28 cellular contexts compared by ENCODE assay signal in genomic region chr11:20566591-20567434, GRCh38. TPM values are rescaled to one million over a fixed set of nuclear protein-coding genes. Genes with fewer than 3 reads are reported as not detected.
"Had no signal": no experiment of that assay in that cellular context is flagged by ENCODE, and none has a peak within 500 bp of the region (broad histone marks: within the 10 kb centered on the region; RNA-seq: fewer than 3 reads in every experiment).

No MANE protein-coding gene starts in this region.

- H3K27me3 ChIP-seq: ovary, right lobe of liver, testis, upper lobe of left lung had no signal

- H3K9me3 ChIP-seq: ovary, right lobe of liver, testis, upper lobe of left lung had no signal

- FAIRE-seq: astrocyte, endothelial cell of umbilical vein had no signal

- H3K27ac ChIP-seq: cardiac muscle cell, ovary, right lobe of liver, testis, upper lobe of left lung had no signal

- H3K36me3 Mint-ChIP-seq: activated naive CD4-positive, alpha-beta T cell treated with anti-CD3 and anti-CD28 coated beads, Interleukin-2, amount 50 U/mL, for 24 hours; immature natural killer cell; naive thymus-derived CD4-positive, alpha-beta T cell; stimulated activated effector memory CD8-positive, alpha-beta T cell treated with anti-CD3 and anti-CD28 coated beads, Interleukin-12 subunit alpha, Interleukin-12 subunit beta, amount 100 ng/mL, for 72 hours had no signal

- ATAC-seq: activated CD4-positive, CD25-positive, alpha-beta regulatory T cell treated with anti-CD3 and anti-CD28 coated beads, Interleukin-2, amount 50 U/mL, for 24 hours; activated T-cell treated with anti-CD3 and anti-CD28 coated beads, Interleukin-2, amount 50 U/mL, for 4 hours; naive thymus-derived CD4-positive, alpha-beta T cell; right lobe of liver; stimulated activated effector memory CD8-positive, alpha-beta T cell treated with anti-CD3 and anti-CD28 coated beads, Interleukin-12 subunit alpha, Interleukin-12 subunit beta, amount 100 ng/mL, for 72 hours had no signal

- H3K4me1 Mint-ChIP-seq: activated CD4-positive, alpha-beta T cell treated with anti-CD3 and anti-CD28 coated beads, Interleukin-2, amount 10 ng/mL, durations not matched to agents 7 days and 5 days; activated naive CD4-positive, alpha-beta T cell treated with anti-CD3 and anti-CD28 coated beads, Interleukin-2, amount 50 U/mL, for 24 hours; immature natural killer cell; naive thymus-derived CD4-positive, alpha-beta T cell; stimulated activated effector memory CD8-positive, alpha-beta T cell treated with anti-CD3 and anti-CD28 coated beads, Interleukin-12 subunit alpha, Interleukin-12 subunit beta, amount 100 ng/mL, for 72 hours had no signal

- DNase-seq: activated CD4-positive, alpha-beta T cell treated with anti-CD3 and anti-CD28 coated beads, Interleukin-2, amount 10 ng/mL, durations not matched to agents 7 days and 5 days; activated CD8-positive, alpha-beta memory T cell treated with anti-CD3 and anti-CD28 coated beads, Interleukin-2, amount 50 U/mL, for 4 hours; activated effector memory CD4-positive, alpha-beta T cell treated with Interleukin-2 at 50 U/mL for 16 hours; activated T-cell treated with anti-CD3 and anti-CD28 coated beads, Interleukin-2, amount 50 U/mL, for 4 hours; dermis blood vessel endothelial cell; effector memory CD4-positive, alpha-beta T cell; foreskin melanocyte; immature natural killer cell; mesendoderm; naive thymus-derived CD4-positive, alpha-beta T cell; ovary; right lobe of liver; stimulated activated CD4-positive, alpha-beta T cell treated with anti-CD3 and anti-CD28 coated beads, Interleukin-4, amount 100 ng/mL, for 24 hours; T1000; testis; upper lobe of left lung had no signal

- H3K27me3 Mint-ChIP-seq: activated CD4-positive, alpha-beta T cell treated with anti-CD3 and anti-CD28 coated beads, Interleukin-2, amount 10 ng/mL, durations not matched to agents 7 days and 5 days had no signal

- H3K27ac Mint-ChIP-seq: activated CD4-positive, alpha-beta T cell treated with anti-CD3 and anti-CD28 coated beads, Interleukin-2, amount 10 ng/mL, durations not matched to agents 7 days and 5 days; activated naive CD4-positive, alpha-beta T cell treated with anti-CD3 and anti-CD28 coated beads, Interleukin-2, amount 50 U/mL, for 24 hours; immature natural killer cell; naive thymus-derived CD4-positive, alpha-beta T cell; stimulated activated effector memory CD8-positive, alpha-beta T cell treated with anti-CD3 and anti-CD28 coated beads, Interleukin-12 subunit alpha, Interleukin-12 subunit beta, amount 100 ng/mL, for 72 hours had no signal

- H3K4me3 ChIP-seq: cardiac muscle cell, ovary, right lobe of liver, testis, upper lobe of left lung had no signal

- H3K4me3 Mint-ChIP-seq: activated CD4-positive, alpha-beta T cell treated with anti-CD3 and anti-CD28 coated beads, Interleukin-2, amount 10 ng/mL, durations not matched to agents 7 days and 5 days; activated naive CD4-positive, alpha-beta T cell treated with anti-CD3 and anti-CD28 coated beads, Interleukin-2, amount 50 U/mL, for 24 hours; activated T-cell treated with anti-CD3 and anti-CD28 coated beads, Interleukin-2, amount 50 U/mL, for 4 hours; immature natural killer cell; naive thymus-derived CD4-positive, alpha-beta T cell; stimulated activated effector memory CD8-positive, alpha-beta T cell treated with anti-CD3 and anti-CD28 coated beads, Interleukin-12 subunit alpha, Interleukin-12 subunit beta, amount 100 ng/mL, for 72 hours had no signal

- H3K36me3 ChIP-seq: cardiac muscle cell, ovary, right lobe of liver, upper lobe of left lung had no signal

- H3K9me3 Mint-ChIP-seq: activated CD4-positive, alpha-beta T cell treated with anti-CD3 and anti-CD28 coated beads, Interleukin-2, amount 10 ng/mL, durations not matched to agents 7 days and 5 days; activated naive CD4-positive, alpha-beta T cell treated with anti-CD3 and anti-CD28 coated beads, Interleukin-2, amount 50 U/mL, for 24 hours; activated T-cell treated with anti-CD3 and anti-CD28 coated beads, Interleukin-2, amount 50 U/mL, for 4 hours; immature natural killer cell had no signal

- H3K4me1 ChIP-seq: right lobe of liver, testis, upper lobe of left lung had no signal

RNA-seq across cellular contexts. Expression of gene SLC6A5, which starts 32.6 kb away (rescaled TPM):
- total RNA-seq: activated CD4-positive, alpha-beta T cell treated with anti-CD3 and anti-CD28 coated beads, Interleukin-2, amount 10 ng/mL, durations not matched to agents 7 days and 5 days; activated T-cell treated with anti-CD3 and anti-CD28 coated beads, Interleukin-2, amount 50 U/mL, for 4 hours; astrocyte; cardiac muscle cell; dermis blood vessel endothelial cell; endothelial cell of umbilical vein; fibroblast of lung; lower leg skin; mucosa of gallbladder; naive thymus-derived CD4-positive, alpha-beta T cell; ovary; pulmonary artery endothelial cell; right lobe of liver; T-helper 1 cell treated with Interleukin-12 subunit alpha and Interleukin-12 subunit beta and Interleukin-4 antibody, amounts not matched to agents 30 ng/mL and 1 ng/mL, for 36 hours; upper lobe of left lung had no signal
- polyA plus RNA-seq: adipose tissue; cardiac muscle cell; endothelial cell of umbilical vein; fibroblast of lung; immature natural killer cell; naive thymus-derived CD4-positive, alpha-beta T cell had no signal
